In genomic region chr14:68380304-68380840, GRCh38 we compare ENCODE assay signal across 10 cellular contexts.
DNase-seq lines count a peak whose midpoint lies in the region; ATAC-seq, FAIRE-seq and TF ChIP-seq lines count a peak whose summit lies in the region.
"Had no signal": no experiment of that assay in that cellular context is flagged by ENCODE, and none has a peak within 500 bp of the region (broad histone marks: within the 10 kb centered on the region; RNA-seq: fewer than 3 reads in every experiment).

No MANE protein-coding gene starts in this region.

- DNase-seq in GM12891 (ENCODE audit: insufficient read length, low spot score) (no peak), MG63 (peak; percentile 33), GM23338 (ENCODE audit: low spot score) (no peak), mesenteric fat pad (ENCODE audit: low spot score) (no peak), foreskin fibroblast (no peak), psoas muscle (no peak)
- DNase-seq: amygdala had no signal

- no peaks in the 10 kb centered on the region for H3K27me3 Mint-ChIP-seq in GM23338 (ENCODE audit: insufficient read depth, low read depth, poor library complexity)

- H3K27me3 ChIP-seq in MG63 (no peaks in the 10 kb centered on the region), muscle layer of duodenum (ENCODE audit: low read depth, low read length) (no peaks in the 10 kb centered on the region), GM23338 (ENCODE audit: insufficient read depth) (no peaks in the 10 kb centered on the region), psoas muscle (ENCODE audit: insufficient read depth in 3 of 3, low read length in 2 of 3) (no peaks in the 10 kb centered on the region)

- H3K4me3 ChIP-seq in MG63 (no peak overlapping the region), muscle layer of duodenum (ENCODE audit: low read depth in 1 of 2, low read length in 2 of 2) (no peak overlapping the region), GM23338 (no peak overlapping the region), foreskin fibroblast (ENCODE audit: low read depth in 1 of 2, low read length in 2 of 2) (no peak overlapping the region), psoas muscle (no peak overlapping the region)
- H3K4me3 ChIP-seq: K562 had no signal

- peaks cover 24 to 32% of the 10 kb centered on the region in 2 donors for H3K4me1 ChIP-seq in muscle layer of duodenum (ENCODE audit: control insufficient read depth in 1 of 2, insufficient read depth in 2 of 2, low read length in 2 of 2)
- H3K4me1 ChIP-seq in GM23338 (ENCODE audit: insufficient read depth): no peaks in the 10 kb centered on the region
- peaks cover 26% of the 10 kb centered on the region for H3K4me1 ChIP-seq in psoas muscle

- H3K9me3 Mint-ChIP-seq in GM23338: no peaks in the 10 kb centered on the region

- peaks cover 8% of the 10 kb centered on the region; the same call in 2 of the 3 replicates for H3K4me1 Mint-ChIP-seq in GM23338

- intact Hi-C loops in psoas muscle (cut with DNase I): no loop called here

- WGBS in psoas muscle, 3 donors: 45 to 56% (median 45%) methylated on average over 1 of the region's 1 CpG

- H3K9me3 ChIP-seq in MG63: no peaks in the 10 kb centered on the region
- no peaks in the 10 kb centered on the region for H3K9me3 ChIP-seq in muscle layer of duodenum (ENCODE audit: control insufficient read depth in 1 of 2, low read length in 2 of 2)
- no peaks in the 10 kb centered on the region for H3K9me3 ChIP-seq in psoas muscle

- H3K36me3 ChIP-seq in MG63 (no peaks in the 10 kb centered on the region), muscle layer of duodenum (ENCODE audit: control insufficient read depth in 1 of 2, insufficient read depth in 2 of 2, low read length in 2 of 2) (no peaks in the 10 kb centered on the region), GM23338 (ENCODE audit: insufficient read depth) (no peaks in the 10 kb centered on the region), psoas muscle (ENCODE audit: insufficient read depth in 1 of 2, low read depth in 1 of 2) (no peaks in the 10 kb centered on the region)

- ATAC-seq in GM21619 (IDR thresholded peaks at IDR 0.05; ENCODE audit: unreplicated experiment) (peak; percentile 84), GM23338 (no peak), psoas muscle (no peak)
- ATAC-seq: K562 had no signal

- no peaks in the 10 kb centered on the region for H4K20me1 ChIP-seq in GM23338 (replicated peaks; ENCODE audit: insufficient read depth)

- no peak overlapping the region for H2AFZ ChIP-seq in GM23338

- no peaks in the 10 kb centered on the region for H3F3A ChIP-seq in GM23338 (replicated peaks; ENCODE audit: low read depth)

- no peaks in the 10 kb centered on the region for H3K9me2 ChIP-seq in GM23338 (ENCODE audit: insufficient read depth)

- no peak overlapping the region for H3K4me3 Mint-ChIP-seq in GM23338

- no peaks in the 10 kb centered on the region for H3K36me3 Mint-ChIP-seq in GM23338 (ENCODE audit: low read depth)

- H3K27ac ChIP-seq in muscle layer of duodenum (ENCODE audit: low read length): peak overlapping the region; percentile 25
- H3K27ac ChIP-seq in GM23338 (ENCODE audit: low read depth): no peak overlapping the region
- H3K27ac ChIP-seq in psoas muscle: no peak overlapping the region

- H3K4me2 ChIP-seq in GM23338: no peak overlapping the region

- H3K79me2 ChIP-seq in GM23338 (replicated peaks; ENCODE audit: insufficient read depth): no peaks in the 10 kb centered on the region

- no peak overlapping the region for H3K27ac Mint-ChIP-seq in GM23338

- FAIRE-seq in GM12891 (lab: Jason Lieb, UNC): peak; percentile 86
- FAIRE-seq: K562 had no signal

- TF ChIP-seq CTCF in GM23338 (conservative IDR thresholded peaks at IDR 0.05; ENCODE audit: low read depth in 2 of 2) (no peak), foreskin fibroblast (IDR thresholded peaks at IDR 0.05; ENCODE audit: low read depth, low read length) (no peak), psoas muscle (IDR thresholded peaks at IDR 0.05) (no peak)

- no peak for TF ChIP-seq POLR2A in GM12891 (IDR thresholded peaks at IDR 0.05; ENCODE audit: low read depth, low read length)

TF ChIP-seq in GM12891, 5 proteins besides CTCF, POLR2A, EP300 and RAD21:
- TF ChIP-seq PAX5 (IDR thresholded peaks at IDR 0.05; ENCODE audit: insufficient read depth, low read length, severe bottlenecking) (no peak), POU2F2 (IDR thresholded peaks at IDR 0.05; ENCODE audit: low read depth, low read length) (no peak), TAF1 (IDR thresholded peaks at IDR 0.05; ENCODE audit: low read depth, low read length) (no peak), SPI1 (IDR thresholded peaks at IDR 0.05; ENCODE audit: low read depth, low read length) (no peak), POLR2AphosphoS5 (IDR thresholded peaks at IDR 0.05; ENCODE audit: low read depth, low read length) (no peak)
TF ChIP-seq in GM12891: peak in this region for 0.

TF ChIP-seq in GM23338, 12 proteins besides CTCF, POLR2A, EP300 and RAD21 (continues in another document):
- no peak for TF ChIP-seq POLR2AphosphoS5 (IDR thresholded peaks at IDR 0.05; ENCODE audit: low read depth)
- no peak for TF ChIP-seq REST (IDR thresholded peaks at IDR 0.05; ENCODE audit: unreplicated experiment)
- no peak for TF ChIP-seq NANOG (IDR thresholded peaks at IDR 0.05; ENCODE audit: borderline replicate concordance)
- no peak for TF ChIP-seq ZNF331 (CRISPR knock-in tag; IDR thresholded peaks at IDR 0.05; ENCODE audit: low read depth)
- no peak for TF ChIP-seq JUNB (IDR thresholded peaks at IDR 0.05; ENCODE audit: unreplicated experiment)
- no peak for TF ChIP-seq ZNF114 (CRISPR knock-in tag; IDR thresholded peaks at IDR 0.05)
- TF ChIP-seq CREB1 (CRISPR knock-in tag; IDR thresholded peaks at IDR 0.05; ENCODE audit: low read depth): no peak
- TF ChIP-seq EZH2 (IDR thresholded peaks at IDR 0.05; ENCODE audit: low read depth, unreplicated experiment): no peak
- TF ChIP-seq ETS1 (IDR thresholded peaks at IDR 0.05): no peak
- no peak for TF ChIP-seq EZH2phosphoT487 (IDR thresholded peaks at IDR 0.05; ENCODE audit: unreplicated experiment)
